ENCODE assay signal across 36 cellular contexts in genomic region chr2:102433973-102434654, GRCh38. TPM values are rescaled to one million over a fixed set of nuclear protein-coding genes. Genes with fewer than 3 reads are reported as not detected.
"Had no signal": no experiment of that assay in that cellular context is flagged by ENCODE, and none has a peak within 500 bp of the region (broad histone marks: within the 10 kb centered on the region; RNA-seq: fewer than 3 reads in every experiment).

No MANE protein-coding gene starts in this region.

- H3K4me2 ChIP-seq: SK-N-SH had no signal

- H3K4me1 Mint-ChIP-seq: WTC11 had no signal

- H3K4me1 ChIP-seq: adrenal gland, body of pancreas, Peyer's patch, SJSA1 had no signal

- DNase-seq: activated CD4-positive, alpha-beta memory T cell treated with anti-CD3 and anti-CD28 coated beads, Interleukin-2, amount 10 ng/mL, durations not matched to agents 7 days and 5 days; activated CD4-positive, alpha-beta T cell treated with anti-CD3 and anti-CD28 coated beads for 36 hours; activated CD8-positive, alpha-beta memory T cell treated with anti-CD3 and anti-CD28 coated beads for 24 hours; activated CD8-positive, alpha-beta memory T cell treated with anti-CD3 and anti-CD28 coated beads, Interleukin-2, amount 10 ng/mL, durations not matched to agents 7 days and 5 days; activated CD8-positive, alpha-beta memory T cell treated with anti-CD3 and anti-CD28 coated beads, Interleukin-2, amount 50 U/mL, for 48 hours; activated effector memory CD4-positive, alpha-beta T cell treated with anti-CD3 and anti-CD28 coated beads, Interleukin-2, amount 50 U/mL, for 16 hours; activated naive CD4-positive, alpha-beta T cell; activated naive CD4-positive, alpha-beta T cell treated with anti-CD3 and anti-CD28 coated beads, Interleukin-2, amount 50 U/mL, for 16 hours; activated naive CD8-positive, alpha-beta T cell treated with anti-CD3 and anti-CD28 coated beads, Interleukin-2, amount 10 ng/mL, durations not matched to agents 7 days and 5 days; activated T-cell treated with anti-CD3 and anti-CD28 coated beads, Interleukin-2, amount 50 U/mL, for 72 hours; adrenal gland; body of pancreas; caudate nucleus; MG63; NCI-H1048; NCI-H1105 treated with DMSO at 0.1 percent for 48 hours; NCI-H1436; NCI-H1694; NCI-H1930; NCI-H2081 treated with DMSO at 0.1 percent for 48 hours; NCI-H510A; NCI-H526; NCI-H748 treated with DMSO at 0.1 percent for 48 hours; NK-92 treated with Interleukin-12 subunit alpha and Interleukin-12 subunit beta, amount 100 ng/mL, for 24 hours; PC-3; Peyer's patch; RPMI8226; SHP77 treated with DMSO at 0.1 percent for 48 hours; SK-N-SH had no signal

- H3K9me3 ChIP-seq: adrenal gland, body of pancreas, MG63, Peyer's patch, SJSA1, SK-N-SH had no signal

- H3K27me3 ChIP-seq: adrenal gland, body of pancreas, Peyer's patch, SJSA1 had no signal

- ATAC-seq: body of pancreas, K562, PC-3, WTC11 had no signal

- H3K9me3 Mint-ChIP-seq: activated T-helper 17 cell treated with anti-CD3 and anti-CD28 coated beads, Interleukin-2, amount 50 U/mL, for 72 hours; WTC11 had no signal

- H3K36me3 ChIP-seq: adrenal gland, MG63, Peyer's patch, SJSA1 had no signal

- H3K4me3 Mint-ChIP-seq: activated CD4-positive, alpha-beta memory T cell treated with anti-CD3 and anti-CD28 coated beads, Interleukin-2, amount 10 ng/mL, durations not matched to agents 7 days and 5 days; activated CD4-positive, alpha-beta T cell treated with anti-CD3 and anti-CD28 coated beads for 36 hours; activated CD8-positive, alpha-beta memory T cell treated with anti-CD3 and anti-CD28 coated beads, Interleukin-2, amount 10 ng/mL, durations not matched to agents 7 days and 5 days; activated naive CD8-positive, alpha-beta T cell treated with anti-CD3 and anti-CD28 coated beads, Interleukin-2, amount 10 ng/mL, durations not matched to agents 7 days and 5 days; activated T-cell treated with anti-CD3 and anti-CD28 coated beads, Interleukin-2, amount 50 U/mL, for 72 hours; T-helper 2 cell treated with Interferon-gamma antibody and Interleukin-4, amounts not matched to agents 5 μg/mL and 100 μg/mL, for 36 hours; WTC11 had no signal

- H3K27ac Mint-ChIP-seq: activated CD4-positive, alpha-beta memory T cell treated with anti-CD3 and anti-CD28 coated beads, Interleukin-2, amount 10 ng/mL, durations not matched to agents 7 days and 5 days; activated CD8-positive, alpha-beta memory T cell treated with anti-CD3 and anti-CD28 coated beads, Interleukin-2, amount 10 ng/mL, durations not matched to agents 7 days and 5 days; activated naive CD8-positive, alpha-beta T cell treated with anti-CD3 and anti-CD28 coated beads, Interleukin-2, amount 10 ng/mL, durations not matched to agents 7 days and 5 days; activated T-cell treated with anti-CD3 and anti-CD28 coated beads, Interleukin-2, amount 50 U/mL, for 72 hours; activated T-helper 17 cell treated with anti-CD3 and anti-CD28 coated beads, Interleukin-2, amount 50 U/mL, for 72 hours; T-helper 2 cell treated with Interferon-gamma antibody and Interleukin-4, amounts not matched to agents 5 μg/mL and 100 μg/mL, for 36 hours; WTC11 had no signal

- H3K9me2 ChIP-seq: SK-N-SH had no signal

- H3K36me3 Mint-ChIP-seq: WTC11 had no signal

- H3K4me3 ChIP-seq: adrenal gland, body of pancreas, K562, MG63, Peyer's patch, SJSA1 had no signal

- H3K27ac ChIP-seq: adrenal gland, body of pancreas, Peyer's patch, SJSA1 had no signal

- H3K9ac ChIP-seq: SK-N-SH had no signal

- H3K27me3 Mint-ChIP-seq: activated CD4-positive, alpha-beta memory T cell treated with anti-CD3 and anti-CD28 coated beads, Interleukin-2, amount 10 ng/mL, durations not matched to agents 7 days and 5 days; activated CD4-positive, alpha-beta T cell treated with anti-CD3 and anti-CD28 coated beads for 36 hours; activated CD8-positive, alpha-beta memory T cell treated with anti-CD3 and anti-CD28 coated beads, Interleukin-2, amount 10 ng/mL, durations not matched to agents 7 days and 5 days; activated naive CD8-positive, alpha-beta T cell treated with anti-CD3 and anti-CD28 coated beads, Interleukin-2, amount 10 ng/mL, durations not matched to agents 7 days and 5 days; activated T-helper 17 cell treated with anti-CD3 and anti-CD28 coated beads, Interleukin-2, amount 50 U/mL, for 72 hours had no signal

RNA-seq across cellular contexts. Expression of gene IL18RAP, which starts 11.2 kb away (rescaled TPM):
- total RNA-seq: astrocyte, bronchial epithelial cell, PC-3, SJSA1, WTC11 had no signal
- polyA plus RNA-seq: SK-N-SH had no signal

RNA-seq across cellular contexts. Expression of gene SLC9A4, which starts 38.9 kb away (rescaled TPM):
- total RNA-seq: adrenal gland, Peyer's patch, SJSA1 had no signal
- polyA plus RNA-seq: adrenal gland had no signal
